In genomic region chr12:16331998-16332397, GRCh38 we compare ENCODE assay signal across 25 cellular contexts. TPM values are rescaled to one million over a fixed set of nuclear protein-coding genes. Genes with fewer than 3 reads are reported as not detected.
"Had no signal": no experiment of that assay in that cellular context is flagged by ENCODE, and none has a peak within 500 bp of the region (broad histone marks: within the 10 kb centered on the region; RNA-seq: fewer than 3 reads in every experiment).

No MANE protein-coding gene starts in this region.

- H3K9me3 ChIP-seq: SK-N-SH had no signal

- H3K4me3 ChIP-seq: K562, Peyer's patch had no signal

- H3K27me3 ChIP-seq: Peyer's patch had no signal

- H3K36me3 Mint-ChIP-seq: IgD-negative memory B cell had no signal

- H3K4me2 ChIP-seq: KMS-11, SK-N-SH had no signal

- H3K4me3 Mint-ChIP-seq: IgD-negative memory B cell had no signal

- H3K27ac Mint-ChIP-seq: IgD-negative memory B cell had no signal

- H3K36me3 ChIP-seq: Peyer's patch had no signal

- H3K4me1 ChIP-seq: Peyer's patch had no signal

- DNase-seq: Kasumi-1, MV-4-11, NCI-H1048, NCI-H1105, NCI-H1417 treated with DMSO at 0.1 percent for 48 hours, NCI-H146, NCI-H1694 treated with DMSO at 0.1 percent for 48 hours, NCI-H1930, NCI-H2081, NCI-H2107, NCI-H2227 treated with DMSO at 0.1 percent for 48 hours, NCI-H524, NCI-H526 treated with DMSO at 0.1 percent for 48 hours, NCI-H774, Peyer's patch, SHP77 treated with DMSO at 0.1 percent for 48 hours, SK-N-SH, SW 1271 had no signal

- H3K27ac ChIP-seq: KMS-11, Peyer's patch had no signal

- H3K27me3 Mint-ChIP-seq: IgD-negative memory B cell had no signal

- H3K9me2 ChIP-seq: SK-N-SH had no signal

RNA-seq across cellular contexts. Expression of gene MGST1, which starts 15.4 kb away (rescaled TPM):
- polyA plus RNA-seq: IgD-negative memory B cell had no signal

RNA-seq across cellular contexts. Expression of gene SLC15A5, which starts 54.5 kb away (rescaled TPM):
- total RNA-seq: K562, MCF 10A, Peyer's patch, Right ventricle myocardium inferior, RPMI7951, SK-MEL-5 had no signal
- polyA plus RNA-seq: IgD-negative memory B cell, K562, SK-N-SH had no signal
